In the genomic region with DNA sequence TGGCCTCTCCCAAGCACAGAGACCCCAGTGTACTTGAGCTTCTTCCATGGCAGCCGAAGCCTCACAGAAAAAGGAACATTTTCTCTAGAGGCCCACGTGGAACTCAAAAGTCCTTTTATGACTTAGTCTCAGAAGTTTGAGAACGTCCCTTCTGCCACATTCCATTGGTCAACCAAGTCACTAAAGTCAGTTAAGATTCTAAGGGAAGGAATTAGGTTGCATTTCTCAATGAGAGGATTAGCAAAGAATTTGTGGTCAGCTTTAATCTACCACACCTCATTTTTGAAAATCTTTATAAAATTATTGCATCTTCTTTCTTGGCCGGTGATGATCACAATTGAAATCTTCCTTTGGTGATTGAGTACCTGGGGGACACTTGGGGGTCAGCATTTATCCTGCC, we compare ENCODE assay signal across 32 cellular contexts.
"Had no signal": no experiment of that assay in that cellular context is flagged by ENCODE, and none has a peak within 500 bp of the region (broad histone marks: within the 10 kb centered on the region; RNA-seq: fewer than 3 reads in every experiment).

No MANE protein-coding gene starts in this region.

- H3K36me3 ChIP-seq: colonic mucosa, esophagus squamous epithelium, gastroesophageal sphincter, heart right ventricle had no signal

- H3K79me2 ChIP-seq: hepatocyte had no signal

- H3K27ac Mint-ChIP-seq: activated CD4-positive, alpha-beta memory T cell treated with anti-CD3 and anti-CD28 coated beads for 36 hours; activated CD4-positive, alpha-beta T cell treated with anti-CD3 and anti-CD28 coated beads for 36 hours; activated CD4-positive, alpha-beta T cell treated with anti-CD3 and anti-CD28 coated beads, Interleukin-2, amount 10 ng/mL, durations not matched to agents 24 days and 14 days; activated CD8-positive, alpha-beta memory T cell treated with anti-CD3 and anti-CD28 coated beads, Interleukin-2, amount 10 ng/mL, durations not matched to agents 7 days and 5 days; activated CD8-positive, alpha-beta T cell treated with anti-CD3 and anti-CD28 coated beads, Interleukin-2, amount 10 ng/mL, durations not matched to agents 7 days and 5 days; activated naive CD4-positive, alpha-beta T cell treated with anti-CD3 and anti-CD28 coated beads, Interleukin-2, amount 10 ng/mL, durations not matched to agents 7 days and 5 days; activated naive CD4-positive, alpha-beta T cell treated with anti-CD3 and anti-CD28 coated beads, Interleukin-2, amount 50 U/mL, for 72 hours; activated naive CD8-positive, alpha-beta T cell treated with anti-CD3 and anti-CD28 coated beads, Interleukin-2, amount 10 ng/mL, durations not matched to agents 7 days and 5 days; activated T-helper 1 cell treated with anti-CD3 and anti-CD28 coated beads, Interleukin-12 subunit alpha, Interleukin-12 subunit beta, Interleukin-2, Interleukin-4 antibody, amounts not matched to agents 30 ng/mL and 10 ng/mL and 1 ng/mL, durations not matched to agents 14 hours and 24 hours and 36 hours; activated T-helper 2 cell treated with anti-CD3 and anti-CD28 coated beads, Interferon-gamma antibody, Interleukin-2, Interleukin-4, amounts not matched to agents 10 μg/mL and 5 μg/mL and 100 μg/mL, durations not matched to agents 14 hours and 24 hours and 36 hours had no signal

- H3K36me3 Mint-ChIP-seq: activated CD4-positive, alpha-beta memory T cell treated with anti-CD3 and anti-CD28 coated beads for 36 hours; activated CD8-positive, alpha-beta memory T cell treated with anti-CD3 and anti-CD28 coated beads, Interleukin-2, amount 10 ng/mL, durations not matched to agents 7 days and 5 days; activated naive CD4-positive, alpha-beta T cell treated with anti-CD3 and anti-CD28 coated beads, Interleukin-2, amount 10 ng/mL, durations not matched to agents 7 days and 5 days; activated naive CD4-positive, alpha-beta T cell treated with anti-CD3 and anti-CD28 coated beads, Interleukin-2, amount 50 U/mL, for 72 hours; activated naive CD8-positive, alpha-beta T cell treated with anti-CD3 and anti-CD28 coated beads, Interleukin-2, amount 10 ng/mL, durations not matched to agents 7 days and 5 days had no signal

- FAIRE-seq: endometrium, endothelial cell of umbilical vein had no signal

- H3K4me1 Mint-ChIP-seq: activated CD4-positive, alpha-beta T cell treated with anti-CD3 and anti-CD28 coated beads for 36 hours; activated CD4-positive, alpha-beta T cell treated with anti-CD3 and anti-CD28 coated beads, Interleukin-2, amount 10 ng/mL, durations not matched to agents 24 days and 14 days; activated CD8-positive, alpha-beta memory T cell treated with anti-CD3 and anti-CD28 coated beads, Interleukin-2, amount 10 ng/mL, durations not matched to agents 7 days and 5 days; activated naive CD4-positive, alpha-beta T cell treated with anti-CD3 and anti-CD28 coated beads, Interleukin-2, amount 10 ng/mL, durations not matched to agents 7 days and 5 days; activated naive CD8-positive, alpha-beta T cell treated with anti-CD3 and anti-CD28 coated beads, Interleukin-2, amount 10 ng/mL, durations not matched to agents 7 days and 5 days had no signal

- DNase-seq: activated CD4-positive, alpha-beta memory T cell treated with anti-CD3 and anti-CD28 coated beads for 36 hours; activated CD4-positive, alpha-beta T cell treated with anti-CD3 and anti-CD28 coated beads for 36 hours; activated CD4-positive, alpha-beta T cell treated with anti-CD3 and anti-CD28 coated beads, Interleukin-2, amount 10 ng/mL, durations not matched to agents 24 days and 14 days; activated CD4-positive, CD25-positive, alpha-beta regulatory T cell; activated CD4-positive, CD25-positive, alpha-beta regulatory T cell treated with anti-CD3 and anti-CD28 coated beads, Interleukin-2, amount 50 U/mL, for 72 hours; activated CD8-positive, alpha-beta memory T cell treated with anti-CD3 and anti-CD28 coated beads, Interleukin-2, amount 10 ng/mL, durations not matched to agents 7 days and 5 days; activated CD8-positive, alpha-beta memory T cell treated with anti-CD3 and anti-CD28 coated beads, Interleukin-2, amount 50 U/mL, for 4 hours; activated CD8-positive, alpha-beta T cell treated with anti-CD3 and anti-CD28 coated beads, Interleukin-2, amount 10 ng/mL, durations not matched to agents 7 days and 5 days; activated effector memory CD4-positive, alpha-beta T cell treated with anti-CD3 and anti-CD28 coated beads, Interleukin-2, amount 50 U/mL, for 16 hours; activated naive CD4-positive, alpha-beta T cell; activated naive CD4-positive, alpha-beta T cell treated with anti-CD3 and anti-CD28 coated beads, Interleukin-2, amount 10 ng/mL, durations not matched to agents 7 days and 5 days; activated naive CD8-positive, alpha-beta T cell treated with anti-CD3 and anti-CD28 coated beads, Interleukin-2, amount 10 ng/mL, durations not matched to agents 7 days and 5 days; activated T-cell treated with anti-CD3 and anti-CD28 coated beads, Interleukin-2, amount 50 U/mL, for 1 hour; activated T-cell treated with anti-CD3 and anti-CD28 coated beads, Interleukin-2, amount 50 U/mL, for 48 hours; amniotic stem cell; anterior cingulate cortex; body of pancreas; caudate nucleus; colonic mucosa; effector CD8-positive, alpha-beta T cell; esophagus squamous epithelium; foreskin melanocyte; heart right ventricle; T-helper 2 cell had no signal

- H3K27ac ChIP-seq: body of pancreas, colonic mucosa, epithelial cell of prostate, esophagus squamous epithelium, gastroesophageal sphincter, heart right ventricle, hepatocyte had no signal

- H3K27me3 Mint-ChIP-seq: activated CD4-positive, alpha-beta memory T cell treated with anti-CD3 and anti-CD28 coated beads for 36 hours; activated CD4-positive, alpha-beta T cell treated with anti-CD3 and anti-CD28 coated beads for 36 hours; activated CD4-positive, alpha-beta T cell treated with anti-CD3 and anti-CD28 coated beads, Interleukin-2, amount 10 ng/mL, durations not matched to agents 24 days and 14 days; activated CD8-positive, alpha-beta memory T cell treated with anti-CD3 and anti-CD28 coated beads, Interleukin-2, amount 10 ng/mL, durations not matched to agents 7 days and 5 days; activated naive CD4-positive, alpha-beta T cell treated with anti-CD3 and anti-CD28 coated beads, Interleukin-2, amount 10 ng/mL, durations not matched to agents 7 days and 5 days; activated naive CD8-positive, alpha-beta T cell treated with anti-CD3 and anti-CD28 coated beads, Interleukin-2, amount 10 ng/mL, durations not matched to agents 7 days and 5 days had no signal

- H2AFZ ChIP-seq: hepatocyte had no signal

- H3K4me2 ChIP-seq: hepatocyte had no signal

- H3K27me3 ChIP-seq: body of pancreas, colonic mucosa, esophagus squamous epithelium, gastroesophageal sphincter, hepatocyte had no signal

- ATAC-seq: activated CD4-positive, alpha-beta T cell treated with anti-CD3 and anti-CD28 coated beads for 36 hours; activated CD8-positive, alpha-beta memory T cell treated with anti-CD3 and anti-CD28 coated beads, Interleukin-2, amount 10 ng/mL, durations not matched to agents 7 days and 5 days; activated CD8-positive, alpha-beta T cell treated with anti-CD3 and anti-CD28 coated beads, Interleukin-2, amount 10 ng/mL, durations not matched to agents 7 days and 5 days; activated naive CD4-positive, alpha-beta T cell treated with anti-CD3 and anti-CD28 coated beads, Interleukin-2, amount 50 U/mL, for 72 hours; body of pancreas; gastroesophageal sphincter; heart right ventricle had no signal

- H3K4me3 ChIP-seq: body of pancreas, colonic mucosa, esophagus squamous epithelium, gastroesophageal sphincter, heart right ventricle, hepatocyte had no signal

- H3K4me1 ChIP-seq: body of pancreas, colonic mucosa, esophagus squamous epithelium, gastroesophageal sphincter, heart right ventricle had no signal

- H3K9me3 ChIP-seq: body of pancreas, colonic mucosa, esophagus squamous epithelium had no signal

- H3K4me3 Mint-ChIP-seq: activated CD4-positive, alpha-beta memory T cell treated with anti-CD3 and anti-CD28 coated beads for 36 hours; activated CD4-positive, alpha-beta T cell treated with anti-CD3 and anti-CD28 coated beads for 36 hours; activated CD4-positive, alpha-beta T cell treated with anti-CD3 and anti-CD28 coated beads, Interleukin-2, amount 10 ng/mL, durations not matched to agents 24 days and 14 days; activated CD8-positive, alpha-beta memory T cell treated with anti-CD3 and anti-CD28 coated beads, Interleukin-2, amount 10 ng/mL, durations not matched to agents 7 days and 5 days; activated CD8-positive, alpha-beta T cell treated with anti-CD3 and anti-CD28 coated beads, Interleukin-2, amount 10 ng/mL, durations not matched to agents 7 days and 5 days; activated naive CD4-positive, alpha-beta T cell treated with anti-CD3 and anti-CD28 coated beads, Interleukin-2, amount 10 ng/mL, durations not matched to agents 7 days and 5 days; activated naive CD8-positive, alpha-beta T cell treated with anti-CD3 and anti-CD28 coated beads, Interleukin-2, amount 10 ng/mL, durations not matched to agents 7 days and 5 days; activated T-helper 1 cell treated with anti-CD3 and anti-CD28 coated beads, Interleukin-12 subunit alpha, Interleukin-12 subunit beta, Interleukin-2, Interleukin-4 antibody, amounts not matched to agents 30 ng/mL and 10 ng/mL and 1 ng/mL, durations not matched to agents 14 hours and 24 hours and 36 hours had no signal

- H3K9me3 Mint-ChIP-seq: activated CD4-positive, alpha-beta T cell treated with anti-CD3 and anti-CD28 coated beads, Interleukin-2, amount 10 ng/mL, durations not matched to agents 24 days and 14 days; activated naive CD8-positive, alpha-beta T cell treated with anti-CD3 and anti-CD28 coated beads, Interleukin-2, amount 10 ng/mL, durations not matched to agents 7 days and 5 days had no signal
